8 cellular contexts compared by ENCODE assay signal in the genomic region with DNA sequence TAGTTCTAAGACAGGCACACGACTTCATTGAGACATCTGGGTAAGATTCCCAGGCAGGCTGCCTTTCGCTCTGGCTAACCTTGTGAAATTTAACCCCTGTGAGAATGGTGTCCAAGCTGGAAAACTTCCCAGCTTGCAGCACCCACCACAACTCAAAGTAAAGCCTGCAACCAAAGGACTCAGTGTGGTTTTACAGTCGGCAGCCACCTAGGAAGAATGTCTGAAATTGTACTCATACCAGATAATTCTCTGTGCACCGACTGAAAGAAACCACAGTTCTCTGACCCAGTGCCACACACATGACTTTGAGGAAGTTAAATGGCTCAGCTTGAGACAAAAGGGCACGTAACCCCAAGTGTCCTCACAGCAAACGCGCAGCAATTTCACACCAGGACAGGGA.
A peak's percentile ranks its signal among the peaks of the same experiment; 100 is the strongest.
DNase-seq lines count a peak whose midpoint lies in the region; ATAC-seq and TF ChIP-seq lines count a peak whose summit lies in the region.

No MANE protein-coding gene starts in this region.

- H3K4me3 ChIP-seq in osteoblast (ENCODE audit: insufficient read depth, low read length): peak overlapping the region; percentile 23

- H4K20me1 ChIP-seq in osteoblast (ENCODE audit: insufficient read depth, low read length): no peaks in the 10 kb centered on the region

- H3K9me3 ChIP-seq in osteoblast (ENCODE audit: low read depth, low read length): no peaks in the 10 kb centered on the region

- H3K79me2 ChIP-seq in osteoblast (ENCODE audit: insufficient read depth, low read length): peaks cover 95% of the 10 kb centered on the region

- H2AFZ ChIP-seq in osteoblast (ENCODE audit: low read length): no peak overlapping the region

- peak; percentile 78 for DNase-seq in NOMO-1 treated with DMSO at 0.1 percent for 48 hours (lab: John Stamatoyannopoulos, UW; ENCODE audit: unreplicated experiment)
- DNase-seq in epithelial cell of prostate (ENCODE audit: low read depth, low spot score): no peak
- peak; percentile 81 for DNase-seq in osteoblast (ENCODE audit: insufficient read length, low spot score, missing footprints)
- no peak for DNase-seq in ureter (ENCODE audit: low spot score)
- DNase-seq in NCI-H1694 (lab: John Stamatoyannopoulos, UW): no peak

- H3K4me2 ChIP-seq in osteoblast (ENCODE audit: insufficient read depth, low read length): peak overlapping the region; percentile 74

- TF ChIP-seq CTCF in osteoblast (IDR thresholded peaks at IDR 0.05; ENCODE audit: extremely low read depth, low read depth, low read length): no peak

- H3K4me1 ChIP-seq in osteoblast (ENCODE audit: insufficient read depth, low read length): peaks cover 72% of the 10 kb centered on the region

- no peaks in the 10 kb centered on the region for H3K27me3 ChIP-seq in osteoblast (ENCODE audit: insufficient read depth, low read length)

- H3K27ac ChIP-seq in epithelial cell of prostate: peak overlapping the region; percentile 4
- H3K27ac ChIP-seq in osteoblast (ENCODE audit: low read depth, low read length): peak overlapping the region; percentile 92

- H3K36me3 ChIP-seq in osteoblast (ENCODE audit: insufficient read depth, low read length): peaks cover 18% of the 10 kb centered on the region

- ATAC-seq in GM21390 (IDR thresholded peaks at IDR 0.05; ENCODE audit: unreplicated experiment) (peak; percentile 58), HG02623 (IDR thresholded peaks at IDR 0.05; ENCODE audit: unreplicated experiment) (no peak), GM19351 (IDR thresholded peaks at IDR 0.05; ENCODE audit: unreplicated experiment) (no peak)

Comparison
In these comparisons a context has a peak if more than half of its experiments do, and no peak if none do; other contexts are left out.
1. DNase-seq: peak in NOMO-1 treated with DMSO at 0.1 percent for 48 hours (single experiment) and osteoblast (single experiment); none in epithelial cell of prostate (single experiment), ureter (single experiment) and NCI-H1694 (single experiment).